ENCODE assay signal across 19 cellular contexts in genomic region chr2:44310287-44310686, GRCh38. TPM values are rescaled to one million over a fixed set of nuclear protein-coding genes. Genes with fewer than 3 reads are reported as not detected.
DNase-seq lines count a peak whose midpoint lies in the region; FAIRE-seq and TF ChIP-seq lines count a peak whose summit lies in the region.
"Had no signal": no experiment of that assay in that cellular context is flagged by ENCODE, and none has a peak within 500 bp of the region (broad histone marks: within the 10 kb centered on the region; RNA-seq: fewer than 3 reads in every experiment).

No MANE protein-coding gene starts in this region.

- POLR2A ChIA-PET in OCI-LY7 (lab: Charles Lee), result no interaction called here

- H3K4me2 ChIP-seq in OCI-LY7 (ENCODE audit: low read length), result no peak overlapping the region
- H3K4me2 ChIP-seq: PC-9 had no signal

- peak; percentile 11 for FAIRE-seq in H54 (lab: Jason Lieb, UNC)
- FAIRE-seq: D721Med, G401.6 had no signal

- no peaks in the 10 kb centered on the region for H3K4me1 ChIP-seq in OCI-LY7 (ENCODE audit: insufficient read depth, low read length, poor library complexity, severe bottlenecking)

- intact Hi-C loops in OCI-LY7 (cut with micrococcal nuclease; ENCODE audit: unreplicated experiment), result no loop called here

- H3K9me2 ChIP-seq in OCI-LY7 (ENCODE audit: insufficient read depth, low read length), result no peaks in the 10 kb centered on the region

- no peak overlapping the region for H2AFZ ChIP-seq in OCI-LY7 (ENCODE audit: low read length)
- H2AFZ ChIP-seq: PC-9 had no signal

- no peak for TF ChIP-seq CTCF in OCI-LY7 (conservative IDR thresholded peaks at IDR 0.05; ENCODE audit: low read length)
- no peak for TF ChIP-seq CTCF in choroid plexus epithelial cell (conservative IDR thresholded peaks at IDR 0.05; ENCODE audit: low read depth, low read length)
- TF ChIP-seq CTCF in GM13976 (IDR thresholded peaks at IDR 0.05; ENCODE audit: borderline replicate concordance, control extremely low read depth, extremely low read depth, insufficient read depth, missing control alignments), result no peak

- DNase-seq in ACHN (peak; percentile 31), H54 (ENCODE audit: insufficient read length, low spot score) (no peak), OCI-LY7 (ENCODE audit: low spot score) (peak; percentile 6), choroid plexus epithelial cell (ENCODE audit: low read depth) (peak; percentile 6), T1000 (lab: John Stamatoyannopoulos, UW) (no peak), GM13976 (ENCODE audit: low spot score) (no peak)
- no peak for DNase-seq in stimulated activated CD4-positive, alpha-beta T cell treated with anti-CD3 and anti-CD28 coated beads, Interleukin-4, amount 100 ng/mL, for 24 hours
- DNase-seq: AML-193, KG1, NCI-H1436 treated with DMSO at 0.1 percent for 48 hours, NCI-H2029, NCI-H524, PC-9, SIG-M5, T-helper 1 cell had no signal

- no TSS peak for BruUV-seq in OCI-LY7 (replicated peaks; lab: Mats Ljungman, UMichigan)

- peaks cover 18% of the 10 kb centered on the region for H3K9me3 ChIP-seq in OCI-LY7 (ENCODE audit: low read length)

- no peak overlapping the region for H3K4me3 ChIP-seq in OCI-LY7 (ENCODE audit: low read depth, low read length, poor library complexity, severe bottlenecking)
- H3K4me3 ChIP-seq in choroid plexus epithelial cell (ENCODE audit: low read depth, low read length), result no peak overlapping the region
- H3K4me3 ChIP-seq: PC-9 had no signal

- no peaks in the 10 kb centered on the region for H4K20me1 ChIP-seq in OCI-LY7 (ENCODE audit: insufficient read depth, low read length)

- H3K36me3 ChIP-seq in OCI-LY7 (ENCODE audit: insufficient read depth, low read length), result peaks cover 24% of the 10 kb centered on the region

- in situ Hi-C loops in ACHN (cut with HindIII; ENCODE audit: low pct_ligation_motif_present, low pct_unique_long_range_greater_than_20kb, low sequenced_read_pairs) (no loop called here), GM13976 (cut with MboI; ENCODE audit: low sequenced_read_pairs, unreplicated experiment) (no loop called here)

- no peak for TF ChIP-seq POLR2A in H54 (IDR thresholded peaks at IDR 0.05; ENCODE audit: low read depth, low read length)

- no peak overlapping the region for H3K27ac ChIP-seq in OCI-LY7 (ENCODE audit: low read depth, low read length, poor library complexity, severe bottlenecking)
- H3K27ac ChIP-seq: C4-2B, PC-9, RWPE1 had no signal

- H3K79me2 ChIP-seq in OCI-LY7 (ENCODE audit: insufficient read depth, low read depth, low read length), result no peaks in the 10 kb centered on the region

- CTCF ChIA-PET in OCI-LY7 (lab: Charles Lee; ENCODE audit: unreplicated experiment), result no interaction called here

RNA-seq across cellular contexts. Expression of gene SLC3A1, which starts 35.0 kb away (rescaled TPM):
- total RNA-seq in OCI-LY7 (2014; rRNA removed; shearing (Covaris generic)), result not detected in 2 replicates
- total RNA-seq in OCI-LY7 (2022), result 0.15 TPM in 1 of 2 replicates, not detected in the other
- total RNA-seq: PC-9 had no signal

RNA-seq across cellular contexts. Expression of gene PREPL, which starts 51.0 kb away (rescaled TPM):
- total RNA-seq in OCI-LY7 (2014; rRNA removed; shearing (Covaris generic)), result 27.5 and 28.2 TPM in 2 replicates
- total RNA-seq in OCI-LY7 (2022), result 39.0 and 40.6 TPM in 2 replicates

RNA-seq across cellular contexts. Expression of gene CAMKMT, which starts 51.5 kb away (rescaled TPM):
- total RNA-seq in OCI-LY7 (2014; rRNA removed; shearing (Covaris generic)), result 25.1 and 27.4 TPM in 2 replicates
- total RNA-seq in OCI-LY7 (2022), result 25.7 and 26.8 TPM in 2 replicates

Comparison
In these comparisons a context has a peak if more than half of its experiments do, and no peak if none do; other contexts are left out.
1. DNase-seq: peak in ACHN (single experiment), OCI-LY7 (single experiment) and choroid plexus epithelial cell (single experiment); none in H54 (single experiment), T1000 (single experiment), stimulated activated CD4-positive, alpha-beta T cell treated with anti-CD3 and anti-CD28 coated beads, Interleukin-4, amount 100 ng/mL, for 24 hours (single experiment) and GM13976 (single experiment).